ENCODE assay signal across 8 cellular contexts in the genomic region with DNA sequence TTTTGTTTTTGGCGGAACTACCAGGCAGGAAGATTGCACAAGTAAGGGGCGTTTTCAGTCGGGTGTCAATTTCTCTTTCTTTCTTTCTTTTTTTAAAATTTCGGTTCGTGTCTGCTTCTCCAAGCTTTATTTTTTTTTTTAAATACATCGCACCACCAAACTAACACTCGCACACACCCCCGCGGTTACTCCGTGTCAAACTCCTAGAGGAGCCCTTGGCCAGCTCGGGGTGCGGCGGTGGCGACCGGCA. TPM values are rescaled to one million over a fixed set of nuclear protein-coding genes. Genes with fewer than 3 reads are reported as not detected.
DNase-seq lines count a peak whose midpoint lies in the region; ATAC-seq, FAIRE-seq and TF ChIP-seq lines count a peak whose summit lies in the region.

No MANE protein-coding gene starts in this region.

- peaks cover 41% of the 10 kb centered on the region for H3K27me3 Mint-ChIP-seq in T-helper 2 cell treated with Interferon-gamma antibody and Interleukin-4, amounts not matched to agents 5 μg/mL and 100 μg/mL, for 36 hours (ENCODE audit: low read depth)

- H3K36me3 Mint-ChIP-seq in T-helper 2 cell treated with Interferon-gamma antibody and Interleukin-4, amounts not matched to agents 5 μg/mL and 100 μg/mL, for 36 hours (ENCODE audit: low read depth): peaks cover 4% of the 10 kb centered on the region

- FAIRE-seq in GM12892 (lab: Jason Lieb, UNC): no peak

- H3K27me3 ChIP-seq in DND-41 (ENCODE audit: insufficient read depth, low read length, poor library complexity) (no peaks in the 10 kb centered on the region), right cardiac atrium (ENCODE audit: control insufficient read depth, insufficient read depth) (no peaks in the 10 kb centered on the region)

- H3K4me3 ChIP-seq in DND-41 (ENCODE audit: low read depth in 1 of 2, low read length in 2 of 2) (peak overlapping the region; percentile 93 to 98), HEK293 (ENCODE audit: low read depth, low read length) (peak overlapping the region; percentile 86), right cardiac atrium (ENCODE audit: low read length) (peak overlapping the region; percentile 97)

- H3K4me2 ChIP-seq in DND-41 (ENCODE audit: insufficient read depth, low read length): peak overlapping the region; percentile 83

- POLR2A ChIA-PET in HEK293 (lab: Yijun Ruan, JAX): interaction anchor here (0.7 to 2.4 kb wide), 11 partner anchors 17 to 222 kb away, joined by 3 to 28 read pairs (median 3); no protein-coding TSS in a partner anchor

- peak overlapping the region; percentile 88 for H3K9ac ChIP-seq in DND-41 (ENCODE audit: low read depth, low read length)

- no peaks in the 10 kb centered on the region for H3K9me3 Mint-ChIP-seq in T-helper 2 cell treated with Interferon-gamma antibody and Interleukin-4, amounts not matched to agents 5 μg/mL and 100 μg/mL, for 36 hours

- H3K79me2 ChIP-seq in DND-41 (ENCODE audit: insufficient read depth, low read length): peaks cover 34% of the 10 kb centered on the region

- 0 out of 2 replicates have a peak, but pooled peaks cover 5% of the 10 kb centered on the region for H4K20me1 ChIP-seq in DND-41 (ENCODE audit: insufficient read depth, low read length)

- TF ChIP-seq POLR2A in GM12892 (IDR thresholded peaks at IDR 0.05; ENCODE audit: low read depth, low read length): no peak

- ATAC-seq in DND-41 (ENCODE audit: insufficient read depth, low read depth): no peak; the same call in 2 of the 3 replicates
- ATAC-seq in right cardiac atrium: peak; percentile 7 to 35

- no peaks in the 10 kb centered on the region for H3K9me3 ChIP-seq in DND-41 (ENCODE audit: insufficient read depth, low read length, severe bottlenecking)
- no peaks in the 10 kb centered on the region for H3K9me3 ChIP-seq in HEK293 (ENCODE audit: control insufficient read depth, insufficient read depth, low read depth, low read length)
- H3K9me3 ChIP-seq in right cardiac atrium (ENCODE audit: control insufficient read depth, low read length): no peaks in the 10 kb centered on the region

- DNase-seq in DND-41 (no peak), right cardiac atrium (no peak), DMS 273 (lab: John Stamatoyannopoulos, UW; ENCODE audit: unreplicated experiment) (no peak), GM12892 (ENCODE audit: insufficient read length) (no peak)
- peak; percentile 28 for DNase-seq in T-helper 2 cell treated with Interferon-gamma antibody and Interleukin-4, amounts not matched to agents 5 μg/mL and 100 μg/mL, for 36 hours (ENCODE audit: low spot score)
- DNase-seq in stimulated activated CD4-positive, alpha-beta T cell treated with anti-CD3 and anti-CD28 coated beads, Interleukin-4, amount 100 ng/mL, for 48 hours (ENCODE audit: low read depth in 2 of 2): peak; percentile 14 to 16
- no peak for DNase-seq in activated effector memory CD4-positive, alpha-beta T cell treated with anti-CD3 and anti-CD28 coated beads, Interleukin-2, amount 50 U/mL, for 16 hours

- H3K36me3 ChIP-seq in DND-41 (ENCODE audit: insufficient read depth, low read length) (no peaks in the 10 kb centered on the region), HEK293 (ENCODE audit: control insufficient read depth in 2 of 2, insufficient read depth in 1 of 2, low read length in 2 of 2) (no peaks in the 10 kb centered on the region; a peak in 1 of 3 replicates)

- peaks cover 31% of the 10 kb centered on the region for H3K4me1 ChIP-seq in DND-41 (ENCODE audit: insufficient read depth, low read length)
- peaks cover 9% of the 10 kb centered on the region; the same call in 1 of the 2 replicates for H3K4me1 ChIP-seq in HEK293 (ENCODE audit: control insufficient read depth, insufficient read depth, low read length)
- H3K4me1 ChIP-seq in right cardiac atrium (ENCODE audit: control insufficient read depth, insufficient read depth, low read length): no peaks in the 10 kb centered on the region

- CTCF ChIA-PET in HEK293 (lab: Yijun Ruan, JAX): interaction anchor here (1.0 to 1.6 kb wide), 3 partner anchors 29 to 120 kb away, joined by 3 to 5 read pairs (median 3); no protein-coding TSS in a partner anchor

- H3K4me3 Mint-ChIP-seq in T-helper 2 cell treated with Interferon-gamma antibody and Interleukin-4, amounts not matched to agents 5 μg/mL and 100 μg/mL, for 36 hours: peak overlapping the region; percentile 95

- TF ChIP-seq CTCF in DND-41 (IDR thresholded peaks at IDR 0.05; ENCODE audit: borderline replicate concordance, extremely low read depth, low read length, poor library complexity, severe bottlenecking) (no peak), HEK293 (tag by site-specific recombination; IDR thresholded peaks at IDR 0.05) (no peak)

- peak overlapping the region; percentile 70 for H3K27ac Mint-ChIP-seq in T-helper 2 cell treated with Interferon-gamma antibody and Interleukin-4, amounts not matched to agents 5 μg/mL and 100 μg/mL, for 36 hours

- H2AFZ ChIP-seq in DND-41 (ENCODE audit: low read depth, low read length): peak overlapping the region; percentile 89

- H3K27ac ChIP-seq in DND-41 (ENCODE audit: low read length) (peak overlapping the region; percentile 76), HEK293 (ENCODE audit: extremely low read depth, low read depth, low read length) (peak overlapping the region; percentile 99), right cardiac atrium (ENCODE audit: low read length) (peak overlapping the region; percentile 99)

- H3K4me1 Mint-ChIP-seq in T-helper 2 cell treated with Interferon-gamma antibody and Interleukin-4, amounts not matched to agents 5 μg/mL and 100 μg/mL, for 36 hours (ENCODE audit: low read depth): peaks cover 13% of the 10 kb centered on the region

- 0% methylated on average over 15 of the region's 15 CpGs for WGBS in right cardiac atrium

- intact Hi-C loops in right cardiac atrium (cut with DNase I): loop anchor here in 2 of 4 donors (5.0 to 10.0 kb wide), 3 partner anchors 68 to 189 kb away; no protein-coding TSS in a partner anchor

TF ChIP-seq in HEK293, 187 proteins besides CTCF, POLR2A, EP300 and RAD21:
- TF ChIP-seq, protein P1, sequence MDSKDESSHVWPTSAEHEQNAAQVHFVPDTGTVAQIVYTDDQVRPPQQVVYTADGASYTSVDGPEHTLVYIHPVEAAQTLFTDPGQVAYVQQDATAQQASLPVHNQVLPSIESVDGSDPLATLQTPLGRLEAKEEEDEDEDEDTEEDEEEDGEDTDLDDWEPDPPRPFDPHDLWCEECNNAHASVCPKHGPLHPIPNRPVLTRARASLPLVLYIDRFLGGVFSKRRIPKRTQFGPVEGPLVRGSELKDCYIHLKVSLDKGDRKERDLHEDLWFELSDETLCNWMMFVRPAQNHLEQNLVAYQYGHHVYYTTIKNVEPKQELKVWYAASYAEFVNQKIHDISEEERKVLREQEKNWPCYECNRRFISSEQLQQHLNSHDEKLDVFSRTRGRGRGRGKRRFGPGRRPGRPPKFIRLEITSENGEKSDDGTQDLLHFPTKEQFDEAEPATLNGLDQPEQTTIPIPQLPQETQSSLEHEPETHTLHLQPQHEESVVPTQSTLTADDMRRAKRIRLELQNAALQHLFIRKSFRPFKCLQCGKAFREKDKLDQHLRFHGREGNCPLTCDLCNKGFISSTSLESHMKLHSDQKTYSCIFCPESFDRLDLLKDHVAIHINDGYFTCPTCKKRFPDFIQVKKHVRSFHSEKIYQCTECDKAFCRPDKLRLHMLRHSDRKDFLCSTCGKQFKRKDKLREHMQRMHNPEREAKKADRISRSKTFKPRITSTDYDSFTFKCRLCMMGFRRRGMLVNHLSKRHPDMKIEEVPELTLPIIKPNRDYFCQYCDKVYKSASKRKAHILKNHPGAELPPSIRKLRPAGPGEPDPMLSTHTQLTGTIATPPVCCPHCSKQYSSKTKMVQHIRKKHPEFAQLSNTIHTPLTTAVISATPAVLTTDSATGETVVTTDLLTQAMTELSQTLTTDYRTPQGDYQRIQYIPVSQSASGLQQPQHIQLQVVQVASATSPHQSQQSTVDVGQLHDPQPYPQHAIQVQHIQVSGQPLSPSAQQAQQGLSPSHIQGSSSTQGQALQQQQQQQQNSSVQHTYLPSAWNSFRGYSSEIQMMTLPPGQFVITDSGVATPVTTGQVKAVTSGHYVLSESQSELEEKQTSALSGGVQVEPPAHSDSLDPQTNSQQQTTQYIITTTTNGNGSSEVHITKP (tag by site-specific recombination; IDR thresholded peaks at IDR 0.05): peak; percentile 84
- TF ChIP-seq MYNN (tag by site-specific recombination; IDR thresholded peaks at IDR 0.05; ENCODE audit: borderline replicate concordance) (0 out of 2 replicates have a peak, but pooled peaks have one; percentile 13), TCF7L2 (IDR thresholded peaks at IDR 0.05; ENCODE audit: borderline replicate concordance, low read depth, low read length) (no peak), ZNF335 (tag by site-specific recombination; conservative IDR thresholded peaks at IDR 0.05) (peak; percentile 97)
- TF ChIP-seq, protein P2, sequence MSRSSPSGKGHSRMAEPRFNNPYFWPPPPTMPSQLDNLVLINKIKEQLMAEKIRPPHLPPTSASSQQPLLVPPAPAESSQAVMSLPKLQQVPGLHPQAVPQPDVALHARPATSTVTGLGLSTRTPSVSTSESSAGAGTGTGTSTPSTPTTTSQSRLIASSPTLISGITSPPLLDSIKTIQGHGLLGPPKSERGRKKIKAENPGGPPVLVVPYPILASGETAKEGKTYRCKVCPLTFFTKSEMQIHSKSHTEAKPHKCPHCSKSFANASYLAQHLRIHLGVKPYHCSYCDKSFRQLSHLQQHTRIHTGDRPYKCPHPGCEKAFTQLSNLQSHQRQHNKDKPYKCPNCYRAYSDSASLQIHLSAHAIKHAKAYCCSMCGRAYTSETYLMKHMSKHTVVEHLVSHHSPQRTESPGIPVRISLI (tag by site-specific recombination; IDR thresholded peaks at IDR 0.05): 0 out of 2 replicates have a peak, but pooled peaks have one; percentile 23
- TF ChIP-seq, protein P3, sequence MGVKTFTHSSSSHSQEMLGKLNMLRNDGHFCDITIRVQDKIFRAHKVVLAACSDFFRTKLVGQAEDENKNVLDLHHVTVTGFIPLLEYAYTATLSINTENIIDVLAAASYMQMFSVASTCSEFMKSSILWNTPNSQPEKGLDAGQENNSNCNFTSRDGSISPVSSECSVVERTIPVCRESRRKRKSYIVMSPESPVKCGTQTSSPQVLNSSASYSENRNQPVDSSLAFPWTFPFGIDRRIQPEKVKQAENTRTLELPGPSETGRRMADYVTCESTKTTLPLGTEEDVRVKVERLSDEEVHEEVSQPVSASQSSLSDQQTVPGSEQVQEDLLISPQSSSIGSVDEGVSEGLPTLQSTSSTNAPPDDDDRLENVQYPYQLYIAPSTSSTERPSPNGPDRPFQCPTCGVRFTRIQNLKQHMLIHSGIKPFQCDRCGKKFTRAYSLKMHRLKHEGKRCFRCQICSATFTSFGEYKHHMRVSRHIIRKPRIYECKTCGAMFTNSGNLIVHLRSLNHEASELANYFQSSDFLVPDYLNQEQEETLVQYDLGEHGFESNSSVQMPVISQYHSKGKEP (tag by site-specific recombination; IDR thresholded peaks at IDR 0.05): no peak

RNA-seq across cellular contexts. Expression of a gene that starts 0.3 kb away (rescaled TPM):
- 10 to 100 TPM; 55.5 to 70.5 (median 68.5) TPM for total RNA-seq in right cardiac atrium
- 11.5 TPM for polyA plus RNA-seq in right cardiac atrium
- 13.3 TPM for polyA plus RNA-seq in GM12892 (2012; ENCODE audit: missing spikeins)

Comparison
In these comparisons a context has a peak if more than half of its experiments do, and no peak if none do; other contexts are left out.
1. DNase-seq: peak in T-helper 2 cell treated with Interferon-gamma antibody and Interleukin-4, amounts not matched to agents 5 μg/mL and 100 μg/mL, for 36 hours (single experiment) and stimulated activated CD4-positive, alpha-beta T cell treated with anti-CD3 and anti-CD28 coated beads, Interleukin-4, amount 100 ng/mL, for 48 hours (2 of 2); none in DND-41 (single experiment), right cardiac atrium (0 of 3), DMS 273 (single experiment), activated effector memory CD4-positive, alpha-beta T cell treated with anti-CD3 and anti-CD28 coated beads, Interleukin-2, amount 50 U/mL, for 16 hours (single experiment) and GM12892 (single experiment).
2. Peak in every context shown above with its lines, with median percentiles within 50 percentile points of each other: H3K27ac ChIP-seq and H3K4me3 ChIP-seq.